In the genomic region with DNA sequence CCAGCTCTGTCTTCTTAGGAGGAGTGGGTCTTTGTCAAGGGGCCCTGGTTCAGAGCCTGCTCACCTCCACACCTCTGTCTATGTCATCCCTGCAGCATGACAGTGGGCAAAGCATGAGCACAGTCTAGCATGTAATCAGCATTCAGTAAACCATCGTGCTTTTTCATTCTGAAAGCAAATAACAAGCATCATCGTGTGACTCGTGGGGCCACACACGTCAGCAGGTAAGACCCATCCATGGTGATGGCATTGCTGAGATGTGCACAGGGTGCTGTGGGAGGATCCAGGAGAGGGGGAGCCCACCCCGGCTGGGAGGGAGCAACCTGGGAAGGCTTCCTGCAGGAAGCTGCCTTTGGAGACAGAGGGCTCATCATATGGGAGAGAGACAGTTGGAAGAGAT, we compare ENCODE assay signal across 1 cellular context.
TF ChIP-seq lines count a peak whose summit lies in the region.

No MANE protein-coding gene starts in this region.

TF ChIP-seq in WTC11, 78 proteins besides CTCF, POLR2A, EP300 and RAD21 (continued from another document):
- TF ChIP-seq, protein P1, sequence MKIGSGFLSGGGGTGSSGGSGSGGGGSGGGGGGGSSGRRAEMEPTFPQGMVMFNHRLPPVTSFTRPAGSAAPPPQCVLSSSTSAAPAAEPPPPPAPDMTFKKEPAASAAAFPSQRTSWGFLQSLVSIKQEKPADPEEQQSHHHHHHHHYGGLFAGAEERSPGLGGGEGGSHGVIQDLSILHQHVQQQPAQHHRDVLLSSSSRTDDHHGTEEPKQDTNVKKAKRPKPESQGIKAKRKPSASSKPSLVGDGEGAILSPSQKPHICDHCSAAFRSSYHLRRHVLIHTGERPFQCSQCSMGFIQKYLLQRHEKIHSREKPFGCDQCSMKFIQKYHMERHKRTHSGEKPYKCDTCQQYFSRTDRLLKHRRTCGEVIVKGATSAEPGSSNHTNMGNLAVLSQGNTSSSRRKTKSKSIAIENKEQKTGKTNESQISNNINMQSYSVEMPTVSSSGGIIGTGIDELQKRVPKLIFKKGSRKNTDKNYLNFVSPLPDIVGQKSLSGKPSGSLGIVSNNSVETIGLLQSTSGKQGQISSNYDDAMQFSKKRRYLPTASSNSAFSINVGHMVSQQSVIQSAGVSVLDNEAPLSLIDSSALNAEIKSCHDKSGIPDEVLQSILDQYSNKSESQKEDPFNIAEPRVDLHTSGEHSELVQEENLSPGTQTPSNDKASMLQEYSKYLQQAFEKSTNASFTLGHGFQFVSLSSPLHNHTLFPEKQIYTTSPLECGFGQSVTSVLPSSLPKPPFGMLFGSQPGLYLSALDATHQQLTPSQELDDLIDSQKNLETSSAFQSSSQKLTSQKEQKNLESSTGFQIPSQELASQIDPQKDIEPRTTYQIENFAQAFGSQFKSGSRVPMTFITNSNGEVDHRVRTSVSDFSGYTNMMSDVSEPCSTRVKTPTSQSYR (CRISPR knock-in tag; IDR thresholded peaks at IDR 0.05) = no peak
- no peak for TF ChIP-seq ZBTB21 (CRISPR knock-in tag; IDR thresholded peaks at IDR 0.05; ENCODE audit: borderline replicate concordance)
- TF ChIP-seq, protein P2, sequence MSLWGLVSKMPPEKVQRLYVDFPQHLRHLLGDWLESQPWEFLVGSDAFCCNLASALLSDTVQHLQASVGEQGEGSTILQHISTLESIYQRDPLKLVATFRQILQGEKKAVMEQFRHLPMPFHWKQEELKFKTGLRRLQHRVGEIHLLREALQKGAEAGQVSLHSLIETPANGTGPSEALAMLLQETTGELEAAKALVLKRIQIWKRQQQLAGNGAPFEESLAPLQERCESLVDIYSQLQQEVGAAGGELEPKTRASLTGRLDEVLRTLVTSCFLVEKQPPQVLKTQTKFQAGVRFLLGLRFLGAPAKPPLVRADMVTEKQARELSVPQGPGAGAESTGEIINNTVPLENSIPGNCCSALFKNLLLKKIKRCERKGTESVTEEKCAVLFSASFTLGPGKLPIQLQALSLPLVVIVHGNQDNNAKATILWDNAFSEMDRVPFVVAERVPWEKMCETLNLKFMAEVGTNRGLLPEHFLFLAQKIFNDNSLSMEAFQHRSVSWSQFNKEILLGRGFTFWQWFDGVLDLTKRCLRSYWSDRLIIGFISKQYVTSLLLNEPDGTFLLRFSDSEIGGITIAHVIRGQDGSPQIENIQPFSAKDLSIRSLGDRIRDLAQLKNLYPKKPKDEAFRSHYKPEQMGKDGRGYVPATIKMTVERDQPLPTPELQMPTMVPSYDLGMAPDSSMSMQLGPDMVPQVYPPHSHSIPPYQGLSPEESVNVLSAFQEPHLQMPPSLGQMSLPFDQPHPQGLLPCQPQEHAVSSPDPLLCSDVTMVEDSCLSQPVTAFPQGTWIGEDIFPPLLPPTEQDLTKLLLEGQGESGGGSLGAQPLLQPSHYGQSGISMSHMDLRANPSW (CRISPR knock-in tag; conservative IDR thresholded peaks at IDR 0.05; ENCODE audit: low read depth) = no peak
- no peak for TF ChIP-seq NR1H2 (CRISPR knock-in tag; IDR thresholded peaks at IDR 0.05)
- no peak for TF ChIP-seq NFYB (CRISPR knock-in tag; conservative IDR thresholded peaks at IDR 0.05; ENCODE audit: low read depth)
- TF ChIP-seq ZNF423 (CRISPR knock-in tag; IDR thresholded peaks at IDR 0.05) = no peak
- TF ChIP-seq, protein P3, sequence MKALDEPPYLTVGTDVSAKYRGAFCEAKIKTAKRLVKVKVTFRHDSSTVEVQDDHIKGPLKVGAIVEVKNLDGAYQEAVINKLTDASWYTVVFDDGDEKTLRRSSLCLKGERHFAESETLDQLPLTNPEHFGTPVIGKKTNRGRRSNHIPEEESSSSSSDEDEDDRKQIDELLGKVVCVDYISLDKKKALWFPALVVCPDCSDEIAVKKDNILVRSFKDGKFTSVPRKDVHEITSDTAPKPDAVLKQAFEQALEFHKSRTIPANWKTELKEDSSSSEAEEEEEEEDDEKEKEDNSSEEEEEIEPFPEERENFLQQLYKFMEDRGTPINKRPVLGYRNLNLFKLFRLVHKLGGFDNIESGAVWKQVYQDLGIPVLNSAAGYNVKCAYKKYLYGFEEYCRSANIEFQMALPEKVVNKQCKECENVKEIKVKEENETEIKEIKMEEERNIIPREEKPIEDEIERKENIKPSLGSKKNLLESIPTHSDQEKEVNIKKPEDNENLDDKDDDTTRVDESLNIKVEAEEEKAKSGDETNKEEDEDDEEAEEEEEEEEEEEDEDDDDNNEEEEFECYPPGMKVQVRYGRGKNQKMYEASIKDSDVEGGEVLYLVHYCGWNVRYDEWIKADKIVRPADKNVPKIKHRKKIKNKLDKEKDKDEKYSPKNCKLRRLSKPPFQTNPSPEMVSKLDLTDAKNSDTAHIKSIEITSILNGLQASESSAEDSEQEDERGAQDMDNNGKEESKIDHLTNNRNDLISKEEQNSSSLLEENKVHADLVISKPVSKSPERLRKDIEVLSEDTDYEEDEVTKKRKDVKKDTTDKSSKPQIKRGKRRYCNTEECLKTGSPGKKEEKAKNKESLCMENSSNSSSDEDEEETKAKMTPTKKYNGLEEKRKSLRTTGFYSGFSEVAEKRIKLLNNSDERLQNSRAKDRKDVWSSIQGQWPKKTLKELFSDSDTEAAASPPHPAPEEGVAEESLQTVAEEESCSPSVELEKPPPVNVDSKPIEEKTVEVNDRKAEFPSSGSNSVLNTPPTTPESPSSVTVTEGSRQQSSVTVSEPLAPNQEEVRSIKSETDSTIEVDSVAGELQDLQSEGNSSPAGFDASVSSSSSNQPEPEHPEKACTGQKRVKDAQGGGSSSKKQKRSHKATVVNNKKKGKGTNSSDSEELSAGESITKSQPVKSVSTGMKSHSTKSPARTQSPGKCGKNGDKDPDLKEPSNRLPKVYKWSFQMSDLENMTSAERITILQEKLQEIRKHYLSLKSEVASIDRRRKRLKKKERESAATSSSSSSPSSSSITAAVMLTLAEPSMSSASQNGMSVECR (CRISPR knock-in tag; IDR thresholded peaks at IDR 0.05; ENCODE audit: borderline replicate concordance) = no peak
- TF ChIP-seq, protein P4, sequence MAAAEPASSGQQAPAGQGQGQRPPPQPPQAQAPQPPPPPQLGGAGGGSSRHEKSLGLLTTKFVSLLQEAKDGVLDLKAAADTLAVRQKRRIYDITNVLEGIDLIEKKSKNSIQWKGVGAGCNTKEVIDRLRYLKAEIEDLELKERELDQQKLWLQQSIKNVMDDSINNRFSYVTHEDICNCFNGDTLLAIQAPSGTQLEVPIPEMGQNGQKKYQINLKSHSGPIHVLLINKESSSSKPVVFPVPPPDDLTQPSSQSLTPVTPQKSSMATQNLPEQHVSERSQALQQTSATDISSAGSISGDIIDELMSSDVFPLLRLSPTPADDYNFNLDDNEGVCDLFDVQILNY (CRISPR knock-in tag; IDR thresholded peaks at IDR 0.05) = no peak
- TF ChIP-seq ATF1 (CRISPR knock-in tag; IDR thresholded peaks at IDR 0.05) = no peak
- no peak for TF ChIP-seq MXD4 (CRISPR knock-in tag; IDR thresholded peaks at IDR 0.05; ENCODE audit: borderline replicate concordance)
- TF ChIP-seq, protein P5, sequence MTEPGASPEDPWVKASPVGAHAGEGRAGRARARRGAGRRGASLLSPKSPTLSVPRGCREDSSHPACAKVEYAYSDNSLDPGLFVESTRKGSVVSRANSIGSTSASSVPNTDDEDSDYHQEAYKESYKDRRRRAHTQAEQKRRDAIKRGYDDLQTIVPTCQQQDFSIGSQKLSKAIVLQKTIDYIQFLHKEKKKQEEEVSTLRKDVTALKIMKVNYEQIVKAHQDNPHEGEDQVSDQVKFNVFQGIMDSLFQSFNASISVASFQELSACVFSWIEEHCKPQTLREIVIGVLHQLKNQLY (CRISPR knock-in tag; IDR thresholded peaks at IDR 0.05) = no peak
